19 cellular contexts compared by ENCODE assay signal in the genomic region with DNA sequence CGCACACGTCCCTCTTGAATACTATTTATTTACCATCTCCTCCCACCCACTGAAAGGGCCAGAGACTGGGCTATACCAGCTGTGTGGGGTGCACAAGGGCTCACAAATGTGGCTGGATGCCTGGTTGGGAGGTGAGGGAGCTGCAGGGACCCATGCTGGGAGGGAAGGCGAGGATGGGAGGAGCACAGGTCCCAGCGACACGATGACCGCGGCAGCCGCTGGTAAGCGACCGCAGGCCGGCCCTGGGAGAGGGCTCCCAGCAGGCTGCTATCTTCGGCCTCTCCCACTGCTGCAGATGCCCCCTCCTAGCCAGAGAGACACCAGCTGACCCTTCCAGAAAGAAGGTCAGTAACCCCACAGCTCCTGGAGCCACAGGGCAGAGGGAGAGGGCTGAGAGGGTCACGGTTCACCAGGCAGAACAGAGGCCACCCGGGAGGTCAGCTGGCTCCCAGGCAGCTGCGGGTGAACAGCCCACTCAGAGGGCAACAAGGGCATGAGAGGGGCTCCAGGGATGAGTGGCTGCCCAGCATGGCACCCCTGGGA.
A peak's percentile ranks its signal among the peaks of the same experiment; 100 is the strongest.
DNase-seq lines count a peak whose midpoint lies in the region; ATAC-seq and TF ChIP-seq lines count a peak whose summit lies in the region.
"Had no signal": no experiment of that assay in that cellular context is flagged by ENCODE, and none has a peak within 500 bp of the region (broad histone marks: within the 10 kb centered on the region; RNA-seq: fewer than 3 reads in every experiment).

No MANE protein-coding gene starts in this region.

- H2AFZ ChIP-seq in H9 (ENCODE audit: low read length), result no peak overlapping the region

- no peak overlapping the region for H2BK15ac ChIP-seq in H9 (ENCODE audit: low read depth, low read length)

- H2BK5ac ChIP-seq in H9 (ENCODE audit: insufficient read length, low read length), result no peak overlapping the region

- peak overlapping the region in 1 of 3 experiments; percentile 75; a peak in 1 of 7 replicates for H3K27ac Mint-ChIP-seq in H9
- peak overlapping the region; percentile 57 for H3K27ac Mint-ChIP-seq in endothelial cell (ENCODE audit: unreplicated experiment)

- no peaks in the 10 kb centered on the region for H3K79me1 ChIP-seq in H9 (ENCODE audit: insufficient read depth, low read depth, low read length, poor library complexity, severe bottlenecking)

- no peaks in the 10 kb centered on the region for H3K27me3 ChIP-seq in BLaER1
- no peaks in the 10 kb centered on the region for H3K27me3 ChIP-seq in H9 (ENCODE audit: insufficient read depth, low read length)
- H3K27me3 ChIP-seq in right lobe of liver, result no peaks in the 10 kb centered on the region

- peak overlapping the region; percentile 50; the same call in 1 of the 2 replicates for H3K9ac ChIP-seq in BLaER1
- no peak overlapping the region for H3K9ac ChIP-seq in H9 (ENCODE audit: extremely low read depth, insufficient read length, low read length)

- H3K4me3 Mint-ChIP-seq in H9 (no peak overlapping the region), endothelial cell (ENCODE audit: unreplicated experiment) (no peak overlapping the region)
- H3K4me3 Mint-ChIP-seq: CD14-positive monocyte had no signal

- TF ChIP-seq CTCF in H9 (conservative IDR thresholded peaks at IDR 0.05) (no peak), endothelial cell (IDR thresholded peaks at IDR 0.05; ENCODE audit: unreplicated experiment) (no peak), right lobe of liver (IDR thresholded peaks at IDR 0.05) (no peak)

- no peak overlapping the region for H4K91ac ChIP-seq in H9 (ENCODE audit: insufficient read length, low read depth, low read length)

- no peak overlapping the region for H3T11ph ChIP-seq in H9 (ENCODE audit: low read length)

- no peak overlapping the region for H2AK5ac ChIP-seq in H9 (ENCODE audit: insufficient read length, low read length)

- H3K4me2 ChIP-seq in BLaER1, result peak overlapping the region; percentile 87
- no peak overlapping the region for H3K4me2 ChIP-seq in H9 (ENCODE audit: insufficient read depth, insufficient read length, low read length)

- no peaks in the 10 kb centered on the region; the same call in 1 of the 2 replicates for H3K79me2 ChIP-seq in H9 (ENCODE audit: insufficient read depth, low read length)

- no peak overlapping the region for H3K23ac ChIP-seq in H9 (ENCODE audit: insufficient read length, low read depth, low read length)

- H3K9me3 Mint-ChIP-seq in H9 (no peaks in the 10 kb centered on the region; a peak in 1 of 5 replicates), endothelial cell (ENCODE audit: unreplicated experiment) (no peaks in the 10 kb centered on the region)
- H3K9me3 Mint-ChIP-seq: IgD-negative memory B cell had no signal

- intact Hi-C loops in right lobe of liver (cut with DNase I), result no loop called here

- no peak overlapping the region for H3K18ac ChIP-seq in H9 (ENCODE audit: insufficient read length, low read depth, low read length)

- H3K36me3 Mint-ChIP-seq in H9 (ENCODE audit: insufficient read depth in 1 of 3, low read depth in 3 of 3) (peaks cover 9 to 23% (median 22%) of the 10 kb centered on the region in 3 experiments), endothelial cell (ENCODE audit: low read depth, unreplicated experiment) (peaks cover 18% of the 10 kb centered on the region)

- H2BK120ac ChIP-seq in H9 (ENCODE audit: low read depth, low read length, poor library complexity, severe bottlenecking), result no peak overlapping the region

- H3K27ac ChIP-seq in BLaER1 (peak overlapping the region; percentile 68; the same call in 1 of the 2 replicates), H9 (ENCODE audit: insufficient read length, low read depth, low read length) (no peak overlapping the region), right lobe of liver (peak overlapping the region in 1 of 3 donors; percentile 51)

- H3K9me3 ChIP-seq in BLaER1 (no peaks in the 10 kb centered on the region), H9 (ENCODE audit: control insufficient read depth, low read depth, low read length) (no peaks in the 10 kb centered on the region), right lobe of liver (no peaks in the 10 kb centered on the region)

- DNase-seq in H9 (no peak), endothelial cell (ENCODE audit: low spot score) (no peak), right lobe of liver (peak in 1 of 3 donors; percentile 63), DMS53 treated with DMSO at 0.1 percent for 48 hours (lab: John Stamatoyannopoulos, UW; ENCODE audit: unreplicated experiment) (no peak), GOT3 (lab: John Stamatoyannopoulos, UW) (no peak), T1000 (lab: John Stamatoyannopoulos, UW) (no peak)
- DNase-seq: HCEC 1CT, NCI-H1105, NCI-H1694, NCI-H2081, NCI-H2171, NCI-H524 treated with DMSO at 0.1 percent for 48 hours, NCI-H82, OCI-M1, Right ventricle myocardium superior had no signal

- peak overlapping the region; percentile 70; the same call in 1 of the 2 replicates for H3K14ac ChIP-seq in H9 (ENCODE audit: insufficient read depth, low read length)

- H3K27me3 Mint-ChIP-seq in H9 (ENCODE audit: low read depth) (no peaks in the 10 kb centered on the region), endothelial cell (ENCODE audit: unreplicated experiment) (peaks cover 7% of the 10 kb centered on the region)
- H3K27me3 Mint-ChIP-seq: IgD-negative memory B cell had no signal

- WGBS in H9 (ENCODE audit: extremely low coverage, insufficient read length, low lambda C conversion rate), result no CpG with 5 or more reads among the region's 15 CpGs
- WGBS in right lobe of liver (ENCODE audit: insufficient coverage, low coverage, low lambda C conversion rate, missing lambda C conversion rate), result 5% methylated on average over 8 of the region's 15 CpGs

- ATAC-seq in right lobe of liver, result peak; percentile 59 to 85 (median 76)
- ATAC-seq in HG03196 (IDR thresholded peaks at IDR 0.05; ENCODE audit: unreplicated experiment), result no peak

- peaks cover 100% of the 10 kb centered on the region for H4K20me1 ChIP-seq in BLaER1
- no peaks in the 10 kb centered on the region for H4K20me1 ChIP-seq in H9 (ENCODE audit: control insufficient read depth, insufficient read depth, insufficient read length)

- no peak overlapping the region for H2BK12ac ChIP-seq in H9 (ENCODE audit: insufficient read length, low read depth, low read length)

- no peak overlapping the region for H3K56ac ChIP-seq in H9 (ENCODE audit: insufficient read length, low read depth, low read length)

- H3K4me1 Mint-ChIP-seq in H9, result peaks cover 36 to 47% of the 10 kb centered on the region in 2 experiments
- peaks cover 40% of the 10 kb centered on the region for H3K4me1 Mint-ChIP-seq in endothelial cell (ENCODE audit: unreplicated experiment)

- H3K36me3 ChIP-seq in BLaER1, result peaks cover 51% of the 10 kb centered on the region
- H3K36me3 ChIP-seq in right lobe of liver, result peaks cover 0 to 12% (median 0%) of the 10 kb centered on the region in 4 donors

- no peaks in the 10 kb centered on the region for H3K23me2 ChIP-seq in H9 (ENCODE audit: insufficient read length, low read depth, low read length, poor library complexity, severe bottlenecking)

- H3K4me1 ChIP-seq in BLaER1, result peaks cover 78% of the 10 kb centered on the region
- H3K4me1 ChIP-seq in H9 (ENCODE audit: insufficient read depth, low read length), result no peaks in the 10 kb centered on the region; the same call in 1 of the 2 replicates
- H3K4me1 ChIP-seq in right lobe of liver, result peaks cover 0 to 30% (median 12%) of the 10 kb centered on the region in 4 donors

- no peak overlapping the region for H3K4me3 ChIP-seq in BLaER1
- H3K4me3 ChIP-seq in right lobe of liver, result no peak overlapping the region

- no peak overlapping the region for H2BK20ac ChIP-seq in H9 (ENCODE audit: low read depth, low read length, poor library complexity, severe bottlenecking)

- no peak overlapping the region for H4K8ac ChIP-seq in H9 (replicated peaks; ENCODE audit: insufficient read length, low read depth, low read length)

- no peak overlapping the region for H4K5ac ChIP-seq in H9 (ENCODE audit: insufficient read length, low read depth, low read length)

- TF ChIP-seq POLR2A in right lobe of liver (IDR thresholded peaks at IDR 0.05), result no peak

- no peak overlapping the region for H3K4ac ChIP-seq in H9 (ENCODE audit: low read depth, low read length)
